In genomic region chr11:8773125-8773524, GRCh38 we compare ENCODE assay signal across 25 cellular contexts.
DNase-seq lines count a peak whose midpoint lies in the region; ATAC-seq and TF ChIP-seq lines count a peak whose summit lies in the region.
"Had no signal": no experiment of that assay in that cellular context is flagged by ENCODE, and none has a peak within 500 bp of the region (broad histone marks: within the 10 kb centered on the region; RNA-seq: fewer than 3 reads in every experiment).

No MANE protein-coding gene starts in this region.

- peak overlapping the region; percentile 7 for H3K4me2 ChIP-seq in GM23248 (ENCODE audit: unreplicated experiment)

- H3F3A ChIP-seq in GM23248 (ENCODE audit: insufficient read depth), result peaks cover 19% of the 10 kb centered on the region

- H3K79me2 ChIP-seq in GM23248 (ENCODE audit: insufficient read depth), result peaks cover 17% of the 10 kb centered on the region; the same call in 1 of the 2 replicates

- peak overlapping the region in 3 of 5 experiments; percentile 16 to 80 (median 45) for H3K27ac Mint-ChIP-seq in brain
- H3K27ac Mint-ChIP-seq: activated naive CD8-positive, alpha-beta T cell treated with anti-CD3 and anti-CD28 coated beads for 36 hours; CD8-positive, alpha-beta memory T cell; T-cell had no signal

- H3K4me1 Mint-ChIP-seq in brain, result peaks cover 71% of the 10 kb centered on the region
- H3K4me1 Mint-ChIP-seq: CD8-positive, alpha-beta memory T cell; T-cell had no signal

- H3K4me1 ChIP-seq in GM23248 (ENCODE audit: insufficient read depth) (peaks cover 48% of the 10 kb centered on the region), lower lobe of right lung (peaks cover 18% of the 10 kb centered on the region), sigmoid colon (peaks cover 0 to 100% (median 97%) of the 10 kb centered on the region in 4 donors)

- no peak for TF ChIP-seq CTCF in brain (conservative IDR thresholded peaks at IDR 0.05)
- no peak for TF ChIP-seq CTCF in lower lobe of right lung (IDR thresholded peaks at IDR 0.05)
- TF ChIP-seq CTCF in sigmoid colon (IDR thresholded peaks at IDR 0.05), result no peak

- no peaks in the 10 kb centered on the region for H3K9me3 Mint-ChIP-seq in brain
- H3K9me3 Mint-ChIP-seq: activated naive CD8-positive, alpha-beta T cell treated with anti-CD3 and anti-CD28 coated beads for 36 hours; activated T-cell treated with anti-CD3 and anti-CD28 coated beads, Interleukin-2, amount 50 U/mL, for 4 hours; CD8-positive, alpha-beta memory T cell; T-cell had no signal

- no peaks in the 10 kb centered on the region for H3K9me2 ChIP-seq in GM23248 (ENCODE audit: insufficient read depth)

- TF ChIP-seq POLR2A in sigmoid colon (IDR thresholded peaks at IDR 0.05), result no peak

- intact Hi-C loops in lower lobe of right lung (cut with DNase I), result no loop called here
- intact Hi-C loops in sigmoid colon (cut with DNase I), result no loop called here

- DNase-seq in GM23248 (no peak), lower lobe of right lung (no peak), sigmoid colon (no peak), NCI-H2227 (lab: John Stamatoyannopoulos, UW; ENCODE audit: unreplicated experiment) (no peak), NCI-H1694 (lab: John Stamatoyannopoulos, UW) (no peak)
- DNase-seq in activated naive CD4-positive, alpha-beta T cell treated with Interleukin-2 at 50 U/mL for 16 hours, result no peak
- DNase-seq: ACHN; activated CD4-positive, alpha-beta T cell treated with anti-CD3 and anti-CD28 coated beads, Interleukin-2, amount 50 U/mL, for 48 hours; activated naive CD8-positive, alpha-beta T cell treated with anti-CD3 and anti-CD28 coated beads for 36 hours; activated T-cell treated with anti-CD3 and anti-CD28 coated beads, Interleukin-2, amount 50 U/mL, for 4 hours; CD8-positive, alpha-beta memory T cell; DMS79 treated with DMSO at 0.1 percent for 48 hours; effector CD4-positive, alpha-beta T cell; hypothalamus; Kasumi-1; mucosa of descending colon; NCI-H1105 treated with DMSO at 0.1 percent for 48 hours; NCI-H2171 treated with DMSO at 0.1 percent for 48 hours; stimulated activated CD4-positive, alpha-beta T cell treated with anti-CD3 and anti-CD28 coated beads, Interleukin-15, amount 100 ng/mL, for 24 hours; stimulated activated naive CD4-positive, alpha-beta T cell; T-cell had no signal

- no peak overlapping the region for H3K27ac ChIP-seq in GM23248
- H3K27ac ChIP-seq in lower lobe of right lung, result peak overlapping the region; percentile 33
- H3K27ac ChIP-seq in sigmoid colon, result peak overlapping the region; percentile 77 to 97 (median 92)
- H3K27ac ChIP-seq: VCaP had no signal

- H3K4me3 ChIP-seq in GM23248 (no peak overlapping the region), lower lobe of right lung (no peak overlapping the region), sigmoid colon (no peak overlapping the region)
- H3K4me3 ChIP-seq: HAP-1, mucosa of descending colon had no signal

- H3K9ac ChIP-seq in GM23248, result no peak overlapping the region

- H2AFZ ChIP-seq in GM23248, result no peak overlapping the region

- peaks cover 3% of the 10 kb centered on the region for H3K27me3 Mint-ChIP-seq in brain
- H3K27me3 Mint-ChIP-seq: activated naive CD8-positive, alpha-beta T cell treated with anti-CD3 and anti-CD28 coated beads for 36 hours had no signal

- H3K27me3 ChIP-seq in GM23248 (replicated peaks; ENCODE audit: insufficient read depth), result no peaks in the 10 kb centered on the region
- H3K27me3 ChIP-seq in lower lobe of right lung (ENCODE audit: low read depth), result no peaks in the 10 kb centered on the region
- H3K27me3 ChIP-seq in sigmoid colon, result no peaks in the 10 kb centered on the region

- no peak for TF ChIP-seq EP300 in sigmoid colon (IDR thresholded peaks at IDR 0.05)

- H4K20me1 ChIP-seq in GM23248 (ENCODE audit: insufficient read depth), result no peaks in the 10 kb centered on the region

- 38 to 44% methylated on average over 5 of the region's 5 CpGs for WGBS in GM23248 (ENCODE audit: low coverage in 1 of 2, low lambda C conversion rate in 2 of 2, missing lambda C conversion rate in 2 of 2), 2 experiments
- 65 to 66% methylated on average over 5 of the region's 5 CpGs for WGBS in sigmoid colon, 2 donors

- in situ Hi-C loops in GM23248 (cut with MboI), result no loop called here

- no peaks in the 10 kb centered on the region for H3K36me3 Mint-ChIP-seq in brain
- H3K36me3 Mint-ChIP-seq: activated naive CD8-positive, alpha-beta T cell treated with anti-CD3 and anti-CD28 coated beads for 36 hours; CD8-positive, alpha-beta memory T cell; T-cell had no signal

- H3K9me3 ChIP-seq in GM23248 (ENCODE audit: low read depth) (no peaks in the 10 kb centered on the region), lower lobe of right lung (no peaks in the 10 kb centered on the region), sigmoid colon (no peaks in the 10 kb centered on the region)
- H3K9me3 ChIP-seq: HAP-1, mucosa of descending colon had no signal

- ATAC-seq in lower lobe of right lung (no peak), GM21717 (IDR thresholded peaks at IDR 0.05; ENCODE audit: unreplicated experiment) (no peak)
- ATAC-seq: activated T-cell treated with anti-CD3 and anti-CD28 coated beads, Interleukin-2, amount 50 U/mL, for 4 hours; T-cell had no signal

- H3K36me3 ChIP-seq in GM23248 (ENCODE audit: low read depth) (no peaks in the 10 kb centered on the region), lower lobe of right lung (no peaks in the 10 kb centered on the region), sigmoid colon (no peaks in the 10 kb centered on the region)
- H3K36me3 ChIP-seq: HAP-1 had no signal

- H3K4me3 Mint-ChIP-seq in brain, result no peak overlapping the region
- H3K4me3 Mint-ChIP-seq: activated naive CD8-positive, alpha-beta T cell treated with anti-CD3 and anti-CD28 coated beads for 36 hours; activated T-cell treated with anti-CD3 and anti-CD28 coated beads, Interleukin-2, amount 50 U/mL, for 4 hours; CD8-positive, alpha-beta memory T cell; T-cell had no signal
